ENCODE assay signal across 17 cellular contexts in the genomic region with DNA sequence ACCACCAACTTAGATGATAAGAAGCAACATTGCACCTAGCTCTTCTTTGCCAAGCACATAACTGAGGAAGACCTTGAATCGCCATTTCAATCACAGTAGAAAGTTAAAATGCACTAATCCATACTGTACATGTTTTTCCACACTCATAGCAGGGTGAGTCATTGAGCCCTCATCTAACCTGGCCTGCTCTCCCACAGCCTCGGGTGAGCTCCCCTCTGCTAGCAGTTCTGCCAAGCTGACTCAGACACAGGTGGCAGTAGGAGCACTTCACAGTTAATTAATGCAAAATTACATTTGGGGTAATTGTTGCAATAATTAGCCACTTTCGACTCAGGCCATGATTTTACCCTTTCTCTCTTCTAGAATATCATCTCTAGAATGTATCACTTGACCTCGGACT.
DNase-seq lines count a peak whose midpoint lies in the region; ATAC-seq and TF ChIP-seq lines count a peak whose summit lies in the region.
"Had no signal": no experiment of that assay in that cellular context is flagged by ENCODE, and none has a peak within 500 bp of the region (broad histone marks: within the 10 kb centered on the region; RNA-seq: fewer than 3 reads in every experiment).

No MANE protein-coding gene starts in this region.

- H3K27ac ChIP-seq in A673 (ENCODE audit: low read depth, low read length, poor library complexity, severe bottlenecking), result no peak overlapping the region

- in situ Hi-C loops in astrocyte of the spinal cord (cut with HindIII; ENCODE audit: low sequenced_read_pairs), result no loop called here

- intact Hi-C loops in A673 (cut with micrococcal nuclease; ENCODE audit: unreplicated experiment), result no loop called here

- no TSS peak for BruUV-seq in A673 (replicated peaks; lab: Mats Ljungman, UMichigan)

- no peaks in the 10 kb centered on the region for H3K4me1 ChIP-seq in A673 (ENCODE audit: insufficient read depth, low read length, poor library complexity, severe bottlenecking)

- POLR2A ChIA-PET in A673 (lab: Charles Lee; ENCODE audit: low non-redundant PET), result no interaction called here

- CTCF ChIA-PET in A673 (lab: Charles Lee), result no interaction called here

- no peaks in the 10 kb centered on the region for H3K36me3 ChIP-seq in A673 (ENCODE audit: insufficient read depth, low read length, poor library complexity, severe bottlenecking)

- no peaks in the 10 kb centered on the region for H3K27me3 ChIP-seq in A673 (replicated peaks; ENCODE audit: insufficient read depth, low read depth, low read length, poor library complexity)

- no peaks in the 10 kb centered on the region for H3K9me3 ChIP-seq in A673 (ENCODE audit: low read depth, low read length, poor library complexity, severe bottlenecking)

- ATAC-seq in HG02981 (IDR thresholded peaks at IDR 0.05; ENCODE audit: unreplicated experiment), result no peak
- ATAC-seq: GM12878, left lobe of liver had no signal

- peak; percentile 21 for DNase-seq in EL
- DNase-seq in NCI-H1436 (lab: John Stamatoyannopoulos, UW), result peak; percentile 24
- DNase-seq in astrocyte of the spinal cord (ENCODE audit: low read depth, low spot score), result peak; percentile 51
- peak; percentile 60 for DNase-seq in kidney tubule cell (ENCODE audit: low spot score)
- no peak for DNase-seq in A673 (ENCODE audit: low spot score)
- DNase-seq in iPS-NIHi11 (ENCODE audit: low spot score), result no peak
- no peak for DNase-seq in NCI-H2171 (lab: John Stamatoyannopoulos, UW)
- DNase-seq: activated CD4-positive, alpha-beta T cell treated with anti-CD3 and anti-CD28 coated beads for 1 hour; cerebellar nuclear complex; NCI-H1092 treated with DMSO at 0.1 percent for 48 hours; NCI-H510A; occipital lobe; RPMI8226; stimulated activated naive CD4-positive, alpha-beta T cell had no signal

- H3K4me3 ChIP-seq in astrocyte of the spinal cord (ENCODE audit: low read depth, low read length), result no peak overlapping the region
- no peak overlapping the region for H3K4me3 ChIP-seq in A673 (ENCODE audit: low read depth, low read length, poor library complexity, severe bottlenecking)
- H3K4me3 ChIP-seq: GM12878 had no signal

- no peak for TF ChIP-seq CTCF in astrocyte of the spinal cord (IDR thresholded peaks at IDR 0.05; ENCODE audit: low read depth, low read length)
- no peak for TF ChIP-seq CTCF in A673 (conservative IDR thresholded peaks at IDR 0.05; ENCODE audit: low read depth, low read length)

Comparison
In these comparisons a context has a peak if more than half of its experiments do, and no peak if none do; other contexts are left out.
1. DNase-seq: peak in EL (single experiment), NCI-H1436 (single experiment), astrocyte of the spinal cord (single experiment) and kidney tubule cell (single experiment); none in A673 (single experiment), iPS-NIHi11 (single experiment) and NCI-H2171 (single experiment).